ENCODE assay signal across 8 cellular contexts in the genomic region with DNA sequence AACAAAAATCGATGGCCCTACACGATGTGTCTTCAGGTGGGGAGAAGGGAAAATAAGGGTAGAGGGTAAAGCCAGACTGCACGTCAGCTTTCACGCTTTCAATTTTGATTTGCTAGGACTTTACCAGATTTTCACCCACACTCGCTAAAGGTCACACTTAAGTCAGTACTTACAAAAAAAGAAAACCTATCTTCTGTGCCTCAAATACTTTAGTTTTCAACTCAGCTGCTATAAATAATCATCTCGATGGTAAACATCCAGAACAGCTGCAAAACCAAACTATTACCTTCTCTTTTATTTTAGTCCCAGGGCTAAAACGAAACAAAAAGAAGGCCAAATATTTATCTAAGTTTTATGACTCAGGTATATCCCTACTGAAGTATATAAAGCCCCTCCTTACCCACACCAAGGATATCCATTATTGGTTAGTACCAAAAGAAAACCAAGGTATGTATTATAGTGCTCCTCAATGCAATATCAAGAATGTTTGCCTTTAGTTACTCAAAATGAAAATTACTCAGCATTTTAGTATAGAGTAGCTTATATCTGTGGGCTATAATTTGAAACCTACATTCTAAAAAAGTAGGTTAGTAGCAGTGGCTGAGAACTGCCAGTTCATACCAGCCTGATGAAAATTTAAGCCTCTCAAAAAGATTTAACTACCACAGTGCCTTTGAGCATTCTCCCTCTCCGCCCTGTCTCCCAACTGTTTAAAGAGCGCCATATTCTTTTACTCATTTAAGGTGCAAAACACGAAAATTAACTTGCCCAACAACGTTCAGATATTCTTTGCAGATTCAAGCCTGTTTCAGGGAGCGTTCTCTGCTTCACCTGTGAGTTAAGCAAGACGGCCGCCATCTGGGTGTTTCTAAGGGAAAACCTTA. TPM values are rescaled to one million over a fixed set of nuclear protein-coding genes. Genes with fewer than 3 reads are reported as not detected.
A peak's percentile ranks its signal among the peaks of the same experiment; 100 is the strongest.
DNase-seq lines count a peak whose midpoint lies in the region; ATAC-seq and TF ChIP-seq lines count a peak whose summit lies in the region.

No MANE protein-coding gene starts in this region.

- no peaks in the 10 kb centered on the region for H3K27me3 ChIP-seq in CD4-positive, CD25-positive, alpha-beta regulatory T cell (ENCODE audit: control insufficient read depth, insufficient read depth, low read length)
- H3K27me3 ChIP-seq in HUES6 (ENCODE audit: control insufficient read depth, insufficient read depth, low read length) (no peaks in the 10 kb centered on the region), muscle layer of duodenum (ENCODE audit: low read depth, low read length) (no peaks in the 10 kb centered on the region)

- DNase-seq in CD4-positive, CD25-positive, alpha-beta regulatory T cell, result peak in 2 of 3 donors; percentile 34 to 52
- DNase-seq in cardiac fibroblast (ENCODE audit: low read depth in 2 of 2) (no peak), D341Med (ENCODE audit: low spot score) (no peak), NCI-H446 (lab: John Stamatoyannopoulos, UW) (no peak), COLO829 (ENCODE audit: low spot score) (no peak)

- H3K9me3 ChIP-seq in CD4-positive, CD25-positive, alpha-beta regulatory T cell (ENCODE audit: control insufficient read depth in 2 of 2, low read length in 2 of 2), result no peaks in the 10 kb centered on the region
- H3K9me3 ChIP-seq in HUES6 (ENCODE audit: control insufficient read depth, insufficient read depth, low read depth, low read length) (no peaks in the 10 kb centered on the region), muscle layer of duodenum (ENCODE audit: control insufficient read depth in 1 of 2, low read length in 2 of 2) (no peaks in the 10 kb centered on the region)

- H3K9me3 Mint-ChIP-seq in CD4-positive, CD25-positive, alpha-beta regulatory T cell, result peaks cover 0 to 5% (median 0%) of the 10 kb centered on the region in 7 donors

- peak overlapping the region; percentile 97 to 100 (median 98) for H3K4me3 Mint-ChIP-seq in CD4-positive, CD25-positive, alpha-beta regulatory T cell

- no peaks in the 10 kb centered on the region for H3K36me3 Mint-ChIP-seq in CD4-positive, CD25-positive, alpha-beta regulatory T cell

- no peaks in the 10 kb centered on the region for H3K36me3 ChIP-seq in CD4-positive, CD25-positive, alpha-beta regulatory T cell (ENCODE audit: control insufficient read depth, insufficient read depth, low read length)
- H3K36me3 ChIP-seq in HUES6 (ENCODE audit: control insufficient read depth, insufficient read depth, low read length) (peaks cover 13% of the 10 kb centered on the region), muscle layer of duodenum (ENCODE audit: control insufficient read depth in 1 of 2, insufficient read depth in 2 of 2, low read length in 2 of 2) (peaks cover 0 to 19% of the 10 kb centered on the region in 2 donors)

- peaks cover 12% of the 10 kb centered on the region for H3K27me3 Mint-ChIP-seq in CD4-positive, CD25-positive, alpha-beta regulatory T cell

- peak overlapping the region; percentile 89 to 100 (median 100) for H3K27ac Mint-ChIP-seq in CD4-positive, CD25-positive, alpha-beta regulatory T cell

- peaks cover 34 to 70% (median 63%) of the 10 kb centered on the region in 4 donors for H3K4me1 Mint-ChIP-seq in CD4-positive, CD25-positive, alpha-beta regulatory T cell

- peak overlapping the region; percentile 100 for H3K27ac ChIP-seq in CD4-positive, CD25-positive, alpha-beta regulatory T cell (ENCODE audit: insufficient read depth, low read length, poor library complexity, severe bottlenecking)
- H3K27ac ChIP-seq in HUES6 (ENCODE audit: low read depth, low read length) (peak overlapping the region; percentile 82), muscle layer of duodenum (ENCODE audit: low read length) (peak overlapping the region; percentile 100)

- peaks cover 66% of the 10 kb centered on the region for H3K4me1 ChIP-seq in CD4-positive, CD25-positive, alpha-beta regulatory T cell (ENCODE audit: control insufficient read depth, insufficient read depth, low read length, poor library complexity, severe bottlenecking)
- H3K4me1 ChIP-seq in HUES6 (ENCODE audit: control insufficient read depth, insufficient read depth, low read length), result peaks cover 40% of the 10 kb centered on the region
- H3K4me1 ChIP-seq in muscle layer of duodenum (ENCODE audit: control insufficient read depth in 1 of 2, insufficient read depth in 2 of 2, low read length in 2 of 2), result peaks cover 14 to 53% of the 10 kb centered on the region in 2 donors

- ATAC-seq in CD4-positive, CD25-positive, alpha-beta regulatory T cell (ENCODE audit: low read depth in 2 of 2), result no peak
- peak; percentile 29 for ATAC-seq in GM19438 (IDR thresholded peaks at IDR 0.05; ENCODE audit: low read depth, unreplicated experiment)

- H3K4me3 ChIP-seq in CD4-positive, CD25-positive, alpha-beta regulatory T cell (ENCODE audit: low read depth, low read length), result peak overlapping the region; percentile 99
- H3K4me3 ChIP-seq in HUES6 (ENCODE audit: low read depth, low read length) (peak overlapping the region; percentile 85), cardiac fibroblast (replicated peaks in 1 of 2; ENCODE audit: low read depth in 2 of 2, low read length in 2 of 2) (peak overlapping the region; percentile 99 to 100), muscle layer of duodenum (ENCODE audit: low read depth in 1 of 2, low read length in 2 of 2) (peak overlapping the region; percentile 96 to 97)

- no peak for TF ChIP-seq CTCF in cardiac fibroblast (IDR thresholded peaks at IDR 0.05; ENCODE audit: low read depth, low read length)

- peak overlapping the region; percentile 94 for H3K9ac ChIP-seq in HUES6 (ENCODE audit: low read length)

RNA-seq across cellular contexts. Expression of gene CSDE1, which starts 1.5 kb away (rescaled TPM):
- total RNA-seq in CD4-positive, CD25-positive, alpha-beta regulatory T cell, result 641 TPM
- polyA plus RNA-seq in CD4-positive, CD25-positive, alpha-beta regulatory T cell, result 100 to 1,000 TPM; 363 to 395 (median 367) TPM

RNA-seq across cellular contexts. Expression of gene SIKE1, which starts 24.2 kb away (rescaled TPM):
- 51.3 TPM for total RNA-seq in CD4-positive, CD25-positive, alpha-beta regulatory T cell
- 10 to 100 TPM; 28.0 to 39.3 (median 34.6) TPM for polyA plus RNA-seq in CD4-positive, CD25-positive, alpha-beta regulatory T cell

RNA-seq across cellular contexts. Expression of gene NRAS, which starts 39.7 kb away (rescaled TPM):
- total RNA-seq in CD4-positive, CD25-positive, alpha-beta regulatory T cell, result 33.6 TPM
- polyA plus RNA-seq in CD4-positive, CD25-positive, alpha-beta regulatory T cell, result 10 to 100 TPM; 25.4 to 35.8 (median 27.6) TPM

Comparison
In these comparisons a context has a peak if more than half of its experiments do, and no peak if none do; other contexts are left out.
1. DNase-seq: peak in CD4-positive, CD25-positive, alpha-beta regulatory T cell (2 of 3); none in cardiac fibroblast (0 of 2), D341Med (single experiment), NCI-H446 (0 of 2) and COLO829 (single experiment).
2. Peak in every context shown above with its lines, with median percentiles within 50 percentile points of each other: H3K27ac ChIP-seq and H3K4me3 ChIP-seq.